In genomic region chr6:113855500-113856010, GRCh38 we compare ENCODE assay signal across 1 cellular context.
TF ChIP-seq lines count a peak whose summit lies in the region.

No MANE protein-coding gene starts in this region.

TF ChIP-seq in GM12878, 131 proteins besides CTCF, POLR2A, EP300 and RAD21 (continued from another document):
- TF ChIP-seq NKRF (conservative IDR thresholded peaks at IDR 0.05) (no peak), GABPA (IDR thresholded peaks at IDR 0.05; ENCODE audit: low read depth) (0 out of 2 replicates have a peak, but pooled peaks have one; percentile 14), TAF1 (IDR thresholded peaks at IDR 0.05; ENCODE audit: borderline replicate concordance, low read depth, low read length) (0 out of 2 replicates have a peak, but pooled peaks have one; percentile 9), PKNOX1 (IDR thresholded peaks at IDR 0.05) (no peak), PAX5 (IDR thresholded peaks at IDR 0.05; ENCODE audit: borderline replicate concordance, low read depth, low read length) (0 out of 2 replicates have a peak, but pooled peaks have one; percentile 30), NFIC (IDR thresholded peaks at IDR 0.05; ENCODE audit: low read depth, low read length) (peak; percentile 56; the same call in 1 of the 2 replicates), LARP7 (IDR thresholded peaks at IDR 0.05) (0 out of 2 replicates have a peak, but pooled peaks have one; percentile 33), SKIL (IDR thresholded peaks at IDR 0.05; ENCODE audit: low read depth, poor library complexity, severe bottlenecking) (no peak), ZBTB4 (CRISPR knock-in tag; IDR thresholded peaks at IDR 0.05) (no peak), ZSCAN29 (IDR thresholded peaks at IDR 0.05) (no peak), TCF3 (IDR thresholded peaks at IDR 0.05; ENCODE audit: borderline replicate concordance, insufficient read depth, low read depth, low read length) (no peak), HDGF (IDR thresholded peaks at IDR 0.05) (no peak), BHLHE40 (IDR thresholded peaks at IDR 0.05; ENCODE audit: borderline replicate concordance in 1 of 2, low read depth in 2 of 2, low read length in 1 of 2) (no peak), ZBTB33 (IDR thresholded peaks at IDR 0.05) (no peak), CREB1 (IDR thresholded peaks at IDR 0.05; ENCODE audit: low read depth) (peak; percentile 26; the same call in 1 of the 2 replicates)
